Comparison of ENCODE assay signal across 12 cellular contexts in genomic region chr11:80993561-80993960, GRCh38.
DNase-seq lines count a peak whose midpoint lies in the region; ATAC-seq, FAIRE-seq and TF ChIP-seq lines count a peak whose summit lies in the region.
"Had no signal": no experiment of that assay in that cellular context is flagged by ENCODE, and none has a peak within 500 bp of the region (broad histone marks: within the 10 kb centered on the region; RNA-seq: fewer than 3 reads in every experiment).

No MANE protein-coding gene starts in this region.

- H3K4me3 ChIP-seq in GM23248 = no peak overlapping the region
- H3K4me3 ChIP-seq in astrocyte (ENCODE audit: insufficient read depth, low read depth, low read length) = no peak overlapping the region
- no peak overlapping the region for H3K4me3 ChIP-seq in fibroblast of lung (replicated peaks in 1 of 4; ENCODE audit: control extremely low read depth in 1 of 4, insufficient read depth in 1 of 4, low read depth in 3 of 4, low read length in 4 of 4)
- no peak overlapping the region for H3K4me3 ChIP-seq in mesodermal cell (ENCODE audit: extremely low read depth, insufficient read depth, low read length, poor library complexity, severe bottlenecking)
- H3K4me3 ChIP-seq: K562, SJSA1 had no signal

- H3K9me3 Mint-ChIP-seq in astrocyte (ENCODE audit: unreplicated experiment) = no peaks in the 10 kb centered on the region
- peaks cover 7 to 25% of the 10 kb centered on the region in 2 donors for H3K9me3 Mint-ChIP-seq in stimulated activated naive CD8-positive, alpha-beta T cell treated with anti-CD3 and anti-CD28 coated beads, Interleukin-15, amount 100 ng/mL, for 72 hours

- H3F3A ChIP-seq in GM23248 (ENCODE audit: insufficient read depth) = peaks cover 13% of the 10 kb centered on the region

- H3K27ac Mint-ChIP-seq in astrocyte (ENCODE audit: unreplicated experiment) = no peak overlapping the region
- no peak overlapping the region for H3K27ac Mint-ChIP-seq in stimulated activated naive CD8-positive, alpha-beta T cell treated with anti-CD3 and anti-CD28 coated beads, Interleukin-15, amount 100 ng/mL, for 72 hours

- no peaks in the 10 kb centered on the region for H3K36me3 Mint-ChIP-seq in astrocyte (ENCODE audit: low read depth, unreplicated experiment)

- H3K27me3 ChIP-seq in GM23248 (replicated peaks; ENCODE audit: insufficient read depth) (no peaks in the 10 kb centered on the region), astrocyte (ENCODE audit: insufficient read depth, low read length) (no peaks in the 10 kb centered on the region), fibroblast of lung (ENCODE audit: control insufficient read depth, insufficient read depth, low read length) (no peaks in the 10 kb centered on the region)
- H3K27me3 ChIP-seq: SJSA1 had no signal

- H3K27ac ChIP-seq in GM23248 (no peak overlapping the region), astrocyte (ENCODE audit: low read depth, low read length) (no peak overlapping the region), fibroblast of lung (ENCODE audit: insufficient read depth, low read length) (no peak overlapping the region), mesodermal cell (ENCODE audit: low read depth, low read length, severe bottlenecking) (peak overlapping the region; percentile 34)
- H3K27ac ChIP-seq: RWPE1, SJSA1 had no signal

- H3K9me3 ChIP-seq in GM23248 (ENCODE audit: low read depth) (no peaks in the 10 kb centered on the region), astrocyte (ENCODE audit: insufficient read depth, low read depth, low read length) (no peaks in the 10 kb centered on the region), fibroblast of lung (ENCODE audit: control insufficient read depth, insufficient read depth, low read depth, low read length) (no peaks in the 10 kb centered on the region), mesodermal cell (ENCODE audit: control insufficient read depth, low read length) (peaks cover 11% of the 10 kb centered on the region)
- H3K9me3 ChIP-seq: SJSA1 had no signal

- no peaks in the 10 kb centered on the region for H3K9me2 ChIP-seq in GM23248 (ENCODE audit: insufficient read depth)

- no peaks in the 10 kb centered on the region for H4K20me1 ChIP-seq in GM23248 (ENCODE audit: insufficient read depth)
- no peaks in the 10 kb centered on the region for H4K20me1 ChIP-seq in astrocyte (ENCODE audit: insufficient read depth, low read length)
- H4K20me1 ChIP-seq in fibroblast of lung (ENCODE audit: control insufficient read depth, extremely low read depth, insufficient read depth, low read length) = no peaks in the 10 kb centered on the region

- FAIRE-seq in astrocyte (lab: Jason Lieb, UNC) = no peak
- FAIRE-seq: K562 had no signal

- H3K4me2 ChIP-seq in GM23248 (ENCODE audit: unreplicated experiment) (peak overlapping the region; percentile 50), astrocyte (ENCODE audit: low read length) (no peak overlapping the region), fibroblast of lung (ENCODE audit: extremely low read depth, insufficient read depth, low read length) (peak overlapping the region; percentile 29)

- TF ChIP-seq CTCF in astrocyte (IDR thresholded peaks at IDR 0.05; ENCODE audit: insufficient read depth, low read depth, low read length) = no peak
- TF ChIP-seq CTCF in fibroblast of lung (conservative IDR thresholded peaks at IDR 0.05 in 1 of 2, IDR thresholded peaks at IDR 0.05 in 1 of 2; ENCODE audit: low read depth in 1 of 2, low read length in 2 of 2) = no peak

- WGBS in GM23248 (ENCODE audit: low coverage in 1 of 2, low lambda C conversion rate in 2 of 2, missing lambda C conversion rate in 2 of 2), 2 experiments = 76 to 81% methylated on average over 1 of the region's 1 CpG
- no CpG with 5 or more reads among the region's 1 CpG for WGBS in mesodermal cell (ENCODE audit: insufficient coverage in 2 of 2), 2 experiments

- peak; percentile 51 for DNase-seq in GM23248
- DNase-seq in astrocyte (ENCODE audit: low read depth) = peak; percentile 14
- peak in 1 of 2 donors; percentile 18 for DNase-seq in fibroblast of lung (ENCODE audit: low read depth in 2 of 2)
- DNase-seq in SW480 (ENCODE audit: low spot score) = no peak
- no peak for DNase-seq in NCI-H2081 (lab: John Stamatoyannopoulos, UW)
- DNase-seq in stimulated activated naive CD8-positive, alpha-beta T cell treated with anti-CD3 and anti-CD28 coated beads, Interleukin-15, amount 100 ng/mL, for 72 hours = no peak
- DNase-seq: NCI-H1048 had no signal

- peaks cover 14% of the 10 kb centered on the region for H3K4me1 Mint-ChIP-seq in astrocyte (ENCODE audit: low read depth, unreplicated experiment)
- no peaks in the 10 kb centered on the region for H3K4me1 Mint-ChIP-seq in stimulated activated naive CD8-positive, alpha-beta T cell treated with anti-CD3 and anti-CD28 coated beads, Interleukin-15, amount 100 ng/mL, for 72 hours

- H2AFZ ChIP-seq in GM23248 (no peak overlapping the region), astrocyte (ENCODE audit: low read depth, low read length) (no peak overlapping the region), fibroblast of lung (ENCODE audit: low read length) (no peak overlapping the region)

- ATAC-seq in stimulated activated naive CD8-positive, alpha-beta T cell treated with anti-CD3 and anti-CD28 coated beads, Interleukin-15, amount 100 ng/mL, for 72 hours = no peak
- ATAC-seq: HCT116, K562 had no signal

- H3K4me3 Mint-ChIP-seq in astrocyte (ENCODE audit: unreplicated experiment) = no peak overlapping the region
- no peak overlapping the region for H3K4me3 Mint-ChIP-seq in stimulated activated naive CD8-positive, alpha-beta T cell treated with anti-CD3 and anti-CD28 coated beads, Interleukin-15, amount 100 ng/mL, for 72 hours

- no peaks in the 10 kb centered on the region for H3K79me2 ChIP-seq in GM23248 (ENCODE audit: insufficient read depth)
- H3K79me2 ChIP-seq in astrocyte (ENCODE audit: insufficient read depth, low read length) = no peaks in the 10 kb centered on the region
- no peaks in the 10 kb centered on the region for H3K79me2 ChIP-seq in fibroblast of lung (ENCODE audit: control insufficient read depth, insufficient read depth, low read length)

- H3K4me1 ChIP-seq in GM23248 (ENCODE audit: insufficient read depth) = peaks cover 15% of the 10 kb centered on the region
- no peaks in the 10 kb centered on the region for H3K4me1 ChIP-seq in astrocyte (ENCODE audit: insufficient read depth, low read length)
- no peaks in the 10 kb centered on the region for H3K4me1 ChIP-seq in fibroblast of lung (ENCODE audit: control insufficient read depth, extremely low read depth, insufficient read depth, low read length)
- H3K4me1 ChIP-seq in mesodermal cell (ENCODE audit: control insufficient read depth, insufficient read depth, low read length, poor library complexity, severe bottlenecking) = peaks cover 4% of the 10 kb centered on the region
- H3K4me1 ChIP-seq: SJSA1 had no signal

- in situ Hi-C loops in GM23248 (cut with MboI) = no loop called here

- H3K27me3 Mint-ChIP-seq in astrocyte (ENCODE audit: low read depth, unreplicated experiment) = no peaks in the 10 kb centered on the region
- H3K27me3 Mint-ChIP-seq in stimulated activated naive CD8-positive, alpha-beta T cell treated with anti-CD3 and anti-CD28 coated beads, Interleukin-15, amount 100 ng/mL, for 72 hours = no peaks in the 10 kb centered on the region

- H3K36me3 ChIP-seq in GM23248 (ENCODE audit: low read depth) (no peaks in the 10 kb centered on the region), astrocyte (ENCODE audit: insufficient read depth, low read length) (no peaks in the 10 kb centered on the region), fibroblast of lung (ENCODE audit: control insufficient read depth, insufficient read depth, low read length) (no peaks in the 10 kb centered on the region), mesodermal cell (ENCODE audit: control insufficient read depth, insufficient read depth, low read length) (no peaks in the 10 kb centered on the region)
- H3K36me3 ChIP-seq: SJSA1 had no signal

- H3K9ac ChIP-seq in GM23248 (no peak overlapping the region), astrocyte (ENCODE audit: low read length) (no peak overlapping the region), fibroblast of lung (ENCODE audit: insufficient read depth, low read length) (no peak overlapping the region)

Comparison
In these comparisons a context has a peak if more than half of its experiments do, and no peak if none do; other contexts are left out.
1. DNase-seq: peak in GM23248 (single experiment) and astrocyte (single experiment); none in SW480 (single experiment), NCI-H2081 (0 of 2) and stimulated activated naive CD8-positive, alpha-beta T cell treated with anti-CD3 and anti-CD28 coated beads, Interleukin-15, amount 100 ng/mL, for 72 hours (0 of 2).